ENCODE assay signal across 7 cellular contexts in the genomic region with DNA sequence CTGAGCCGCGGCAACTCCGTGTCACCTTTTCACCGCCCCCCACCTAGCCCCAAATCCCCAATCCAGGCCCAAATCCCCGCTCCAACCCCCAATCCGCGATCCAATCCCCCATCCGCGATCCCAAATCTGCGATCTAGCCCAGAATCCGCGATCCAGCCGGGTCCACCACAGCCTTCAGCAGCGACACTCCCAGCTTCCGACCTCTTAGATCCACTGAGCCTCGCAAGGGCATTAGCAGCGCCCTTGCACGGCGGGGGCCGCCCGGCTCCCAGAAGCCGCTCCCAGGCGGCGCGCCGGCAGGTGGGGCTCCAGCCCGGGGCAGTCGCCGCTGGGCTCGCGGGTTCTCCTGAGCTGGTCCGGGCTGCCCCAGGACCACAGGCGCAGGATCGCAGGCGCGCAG.
DNase-seq lines count a peak whose midpoint lies in the region; ATAC-seq, FAIRE-seq and TF ChIP-seq lines count a peak whose summit lies in the region.
"Not testable (repeated sequence)": the region's sequence is repeated elsewhere in the genome, so short reads cannot be mapped to it uniquely, and the experiment has no call there.

No MANE protein-coding gene starts in this region.

- not testable (repeated sequence) for TF ChIP-seq POLR2A in K562 (conservative IDR thresholded peaks at IDR 0.05); esophagus muscularis mucosa (IDR thresholded peaks at IDR 0.05; ENCODE audit: low read depth); suprapubic skin (IDR thresholded peaks at IDR 0.05)

- not testable (repeated sequence) for H3K4me2 ChIP-seq in K562 (ENCODE audit: insufficient read depth, low read length); neural progenitor cell

- not testable (repeated sequence) for TF ChIP-seq RAD21 in K562 (CRISPR knock-in tag; conservative IDR thresholded peaks at IDR 0.05 in 1 of 2, IDR thresholded peaks at IDR 0.05 in 1 of 2)

- DNase-seq in Daoy (ENCODE audit: low read depth) (peak; percentile 48), H7 (peak; percentile 30), K562 (ENCODE audit: extremely low read depth in 1 of 4, low spot score in 3 of 4) (peak in 2 of 4 experiments; percentile 6 to 7), esophagus muscularis mucosa (ENCODE audit: extremely low spot score) (peak; percentile 92), islet precursor cell (peak; percentile 60), neural progenitor cell (ENCODE audit: low spot score) (peak; percentile 1), suprapubic skin (ENCODE audit: low spot score in 2 of 2) (peak; percentile 69 to 87)

- H3K27ac Mint-ChIP-seq in neural progenitor cell = not testable (repeated sequence)

- not testable (repeated sequence) for H3K9me3 ChIP-seq in K562 (replicated peaks; ENCODE audit: control insufficient read depth, insufficient read depth, low read depth, low read length)
- H3K9me3 ChIP-seq in esophagus muscularis mucosa = peaks cover 0 to 42% (median 26%) of the 10 kb centered on the region in 4 donors
- H3K9me3 ChIP-seq in neural progenitor cell (ENCODE audit: low read depth) = peaks cover 66% of the 10 kb centered on the region
- H3K9me3 ChIP-seq in suprapubic skin = peaks cover 30% of the 10 kb centered on the region

- ATAC-seq in K562 = peak; percentile 24

- peaks cover 24% of the 10 kb centered on the region for H3K9me3 Mint-ChIP-seq in neural progenitor cell

- not testable (repeated sequence) for TF ChIP-seq CTCF in K562 (IDR thresholded peaks at IDR 0.05 in 2 of 3, conservative IDR thresholded peaks at IDR 0.05 in 1 of 3; ENCODE audit: insufficient read depth in 2 of 3, low read depth in 1 of 3, low read length in 3 of 3); esophagus muscularis mucosa (IDR thresholded peaks at IDR 0.05); neural progenitor cell (IDR thresholded peaks at IDR 0.05); suprapubic skin (IDR thresholded peaks at IDR 0.05)

- H3K4me3 ChIP-seq in H7 (ENCODE audit: insufficient read depth, low read depth, low read length); K562; esophagus muscularis mucosa; neural progenitor cell; suprapubic skin: not testable (repeated sequence)

- not testable (repeated sequence) for H3K36me3 ChIP-seq in H7 (replicated peaks; ENCODE audit: control insufficient read depth, insufficient read depth, low read length); K562 (ENCODE audit: control insufficient read depth, insufficient read depth, low read length); esophagus muscularis mucosa; neural progenitor cell; suprapubic skin

- POLR2A ChIA-PET in K562 (lab: Yijun Ruan, JAX) = not testable (repeated sequence)

- FAIRE-seq in K562 (lab: Jason Lieb, UNC) = not testable (repeated sequence)

- H3K79me2 ChIP-seq in K562 (ENCODE audit: control insufficient read depth, insufficient read depth, low read length); neural progenitor cell (ENCODE audit: low read depth): not testable (repeated sequence)

- not testable (repeated sequence) for H3K27me3 Mint-ChIP-seq in neural progenitor cell (ENCODE audit: insufficient read depth, low read depth)

- not testable (repeated sequence) for H3K9ac ChIP-seq in K562 (ENCODE audit: insufficient read depth in 1 of 2, low read depth in 2 of 2, low read length in 2 of 2); neural progenitor cell

- H3F3A ChIP-seq in neural progenitor cell (ENCODE audit: low read depth) = not testable (repeated sequence)

- not testable (repeated sequence) for H2AFZ ChIP-seq in K562 (ENCODE audit: low read depth, low read length); neural progenitor cell (replicated peaks)

- CTCF ChIA-PET in K562 (lab: Yijun Ruan, JAX; ENCODE audit: low intra/inter-chr PET ratio) = not testable (repeated sequence)

- TF ChIP-seq EP300 in K562 (IDR thresholded peaks at IDR 0.05; ENCODE audit: low read length); esophagus muscularis mucosa (IDR thresholded peaks at IDR 0.05); suprapubic skin (IDR thresholded peaks at IDR 0.05): not testable (repeated sequence)

- BruUV-seq in K562 (replicated peaks; lab: Mats Ljungman, UMichigan) = not testable (repeated sequence)

- WGBS in K562 (ENCODE audit: insufficient coverage, low coverage, missing lambda C conversion rate) = 14% methylated on average over 35 of the region's 36 CpGs
- WGBS in esophagus muscularis mucosa = 73% methylated on average over 36 of the region's 36 CpGs
- 79% methylated on average over 36 of the region's 36 CpGs for WGBS in suprapubic skin

- not testable (repeated sequence) for H4K20me1 ChIP-seq in K562 (replicated peaks; ENCODE audit: control insufficient read depth, insufficient read depth, low read length); neural progenitor cell (ENCODE audit: low read depth)

- not testable (repeated sequence) for H3K36me3 Mint-ChIP-seq in neural progenitor cell

- H3K4me3 Mint-ChIP-seq in neural progenitor cell = not testable (repeated sequence)

- not testable (repeated sequence) for H3K9me1 ChIP-seq in K562 (ENCODE audit: control insufficient read depth, insufficient read depth, low read length)

- intact Hi-C loops in K562 (cut with micrococcal nuclease); esophagus muscularis mucosa (cut with DNase I): not testable (repeated sequence)

- not testable (repeated sequence) for H3K27ac ChIP-seq in K562 (ENCODE audit: extremely low read depth, low read depth, low read length); esophagus muscularis mucosa (replicated peaks in 1 of 4); neural progenitor cell; suprapubic skin

- in situ Hi-C loops in K562 (cut with MboI) = not testable (repeated sequence)

- not testable (repeated sequence) for H3K4me1 ChIP-seq in K562 (replicated peaks in 1 of 2; ENCODE audit: control insufficient read depth in 2 of 2, insufficient read depth in 2 of 2, low read length in 2 of 2); esophagus muscularis mucosa; neural progenitor cell; suprapubic skin

- not testable (repeated sequence) for H3K27me3 ChIP-seq in H7 (ENCODE audit: control insufficient read depth, insufficient read depth, low read length); K562 (ENCODE audit: control insufficient read depth in 2 of 2, insufficient read depth in 2 of 2, low read length in 2 of 2); neural progenitor cell; suprapubic skin
- H3K27me3 ChIP-seq in esophagus muscularis mucosa = peaks cover 0 to 15% (median 0%) of the 10 kb centered on the region in 4 donors

- H3K4me1 Mint-ChIP-seq in neural progenitor cell = not testable (repeated sequence)

TF ChIP-seq in K562, 482 proteins besides CTCF, POLR2A, EP300 and RAD21:
- TF ChIP-seq, protein P1, sequence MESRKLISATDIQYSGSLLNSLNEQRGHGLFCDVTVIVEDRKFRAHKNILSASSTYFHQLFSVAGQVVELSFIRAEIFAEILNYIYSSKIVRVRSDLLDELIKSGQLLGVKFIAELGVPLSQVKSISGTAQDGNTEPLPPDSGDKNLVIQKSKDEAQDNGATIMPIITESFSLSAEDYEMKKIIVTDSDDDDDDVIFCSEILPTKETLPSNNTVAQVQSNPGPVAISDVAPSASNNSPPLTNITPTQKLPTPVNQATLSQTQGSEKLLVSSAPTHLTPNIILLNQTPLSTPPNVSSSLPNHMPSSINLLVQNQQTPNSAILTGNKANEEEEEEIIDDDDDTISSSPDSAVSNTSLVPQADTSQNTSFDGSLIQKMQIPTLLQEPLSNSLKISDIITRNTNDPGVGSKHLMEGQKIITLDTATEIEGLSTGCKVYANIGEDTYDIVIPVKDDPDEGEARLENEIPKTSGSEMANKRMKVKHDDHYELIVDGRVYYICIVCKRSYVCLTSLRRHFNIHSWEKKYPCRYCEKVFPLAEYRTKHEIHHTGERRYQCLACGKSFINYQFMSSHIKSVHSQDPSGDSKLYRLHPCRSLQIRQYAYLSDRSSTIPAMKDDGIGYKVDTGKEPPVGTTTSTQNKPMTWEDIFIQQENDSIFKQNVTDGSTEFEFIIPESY (CRISPR knock-in tag; IDR thresholded peaks at IDR 0.05) = 0 out of 2 replicates have a peak, but pooled peaks have one; percentile 42
